Comparison of ENCODE assay signal across 8 cellular contexts in genomic region chr2:26848336-26849055, GRCh38.
A peak's percentile ranks its signal among the peaks of the same experiment; 100 is the strongest.
DNase-seq lines count a peak whose midpoint lies in the region; ATAC-seq lines count a peak whose summit lies in the region.

No MANE protein-coding gene starts in this region.

- ATAC-seq in stimulated activated naive CD8-positive, alpha-beta T cell treated with anti-CD3 and anti-CD28 coated beads, Interleukin-15, amount 100 ng/mL, for 72 hours, result peak; percentile 60
- ATAC-seq in GM21367 (IDR thresholded peaks at IDR 0.05; ENCODE audit: unreplicated experiment), result no peak
- ATAC-seq in GM21786 (IDR thresholded peaks at IDR 0.05; ENCODE audit: unreplicated experiment), result no peak

- peak; percentile 36 for DNase-seq in COR-L47 (lab: John Stamatoyannopoulos, UW)
- peak; percentile 63 for DNase-seq in HuH-7.5 (ENCODE audit: low spot score)
- DNase-seq in activated naive CD4-positive, alpha-beta T cell treated with Interleukin-2 at 50 U/mL for 16 hours, result peak; percentile 23
- peak; percentile 72 for DNase-seq in islet precursor cell
- DNase-seq in stimulated activated naive CD8-positive, alpha-beta T cell treated with anti-CD3 and anti-CD28 coated beads, Interleukin-15, amount 100 ng/mL, for 72 hours, result peak; percentile 18 to 31
- DNase-seq in HCEC 1CT, result no peak

- H3K27ac Mint-ChIP-seq in stimulated activated naive CD8-positive, alpha-beta T cell treated with anti-CD3 and anti-CD28 coated beads, Interleukin-15, amount 100 ng/mL, for 72 hours, result no peak overlapping the region

- H3K4me3 Mint-ChIP-seq in stimulated activated naive CD8-positive, alpha-beta T cell treated with anti-CD3 and anti-CD28 coated beads, Interleukin-15, amount 100 ng/mL, for 72 hours, result peak overlapping the region; percentile 79 to 80

- no peaks in the 10 kb centered on the region for H3K9me3 Mint-ChIP-seq in stimulated activated naive CD8-positive, alpha-beta T cell treated with anti-CD3 and anti-CD28 coated beads, Interleukin-15, amount 100 ng/mL, for 72 hours

- H3K4me1 Mint-ChIP-seq in stimulated activated naive CD8-positive, alpha-beta T cell treated with anti-CD3 and anti-CD28 coated beads, Interleukin-15, amount 100 ng/mL, for 72 hours, result peaks cover 27% of the 10 kb centered on the region

- peaks cover 80% of the 10 kb centered on the region for H3K27me3 Mint-ChIP-seq in stimulated activated naive CD8-positive, alpha-beta T cell treated with anti-CD3 and anti-CD28 coated beads, Interleukin-15, amount 100 ng/mL, for 72 hours
